In genomic region chr11:24513837-24514594, GRCh38 we compare ENCODE assay signal across 17 cellular contexts. TPM values are rescaled to one million over a fixed set of nuclear protein-coding genes. Genes with fewer than 3 reads are reported as not detected.
A peak's percentile ranks its signal among the peaks of the same experiment; 100 is the strongest.
DNase-seq lines count a peak whose midpoint lies in the region; ATAC-seq lines count a peak whose summit lies in the region.
"Had no signal": no experiment of that assay in that cellular context is flagged by ENCODE, and none has a peak within 500 bp of the region (broad histone marks: within the 10 kb centered on the region; RNA-seq: fewer than 3 reads in every experiment).

No MANE protein-coding gene starts in this region.

- peaks cover 4% of the 10 kb centered on the region in 2 donors for H3K9me3 Mint-ChIP-seq in activated T-cell treated with anti-CD3 and anti-CD28 coated beads, Interleukin-2, amount 50 U/mL, for 72 hours

- H3K4me3 Mint-ChIP-seq in activated T-cell treated with anti-CD3 and anti-CD28 coated beads, Interleukin-2, amount 50 U/mL, for 72 hours: no peak overlapping the region

- no peaks in the 10 kb centered on the region for H3K36me3 Mint-ChIP-seq in activated T-cell treated with anti-CD3 and anti-CD28 coated beads, Interleukin-2, amount 50 U/mL, for 72 hours (ENCODE audit: insufficient read depth in 2 of 2)

- ATAC-seq in GM19397 (IDR thresholded peaks at IDR 0.05; ENCODE audit: unreplicated experiment): peak; percentile 92
- ATAC-seq in HG02870 (IDR thresholded peaks at IDR 0.05; ENCODE audit: unreplicated experiment): peak; percentile 79
- peak; percentile 63 for ATAC-seq in HG03558 (IDR thresholded peaks at IDR 0.05; ENCODE audit: extremely low read depth, unreplicated experiment)
- ATAC-seq in activated T-cell treated with anti-CD3 and anti-CD28 coated beads, Interleukin-2, amount 50 U/mL, for 72 hours (replicated peaks in 1 of 2): no peak
- ATAC-seq: foreskin keratinocyte had no signal

- H3K4me1 Mint-ChIP-seq in activated T-cell treated with anti-CD3 and anti-CD28 coated beads, Interleukin-2, amount 50 U/mL, for 72 hours (ENCODE audit: low read depth): no peaks in the 10 kb centered on the region

- in situ Hi-C loops in Caki2 (cut with HindIII; ENCODE audit: low pct_unique_long_range_greater_than_20kb, low sequenced_read_pairs): no loop called here

- H3K27me3 Mint-ChIP-seq in activated T-cell treated with anti-CD3 and anti-CD28 coated beads, Interleukin-2, amount 50 U/mL, for 72 hours (ENCODE audit: low read depth): no peaks in the 10 kb centered on the region
- H3K27me3 Mint-ChIP-seq: progenitor cell of endocrine pancreas had no signal

- H3K27ac Mint-ChIP-seq in activated T-cell treated with anti-CD3 and anti-CD28 coated beads, Interleukin-2, amount 50 U/mL, for 72 hours: no peak overlapping the region
- H3K27ac Mint-ChIP-seq: progenitor cell of endocrine pancreas had no signal

- DNase-seq in Caki2 (ENCODE audit: low read depth) (peak; percentile 39), 8988T (no peak), RKO (ENCODE audit: low spot score) (no peak), HUDEP-2 (lab: John Stamatoyannopoulos, UW; ENCODE audit: unreplicated experiment in 76 of 76) (no peak)
- no peak for DNase-seq in activated T-cell treated with anti-CD3 and anti-CD28 coated beads, Interleukin-2, amount 50 U/mL, for 72 hours
- DNase-seq: activated CD4-positive, alpha-beta T cell treated with anti-CD3 and anti-CD28 coated beads for 48 hours; anterior cingulate cortex; Calu3; foreskin keratinocyte; T-helper 2 cell; uterus had no signal

RNA-seq across cellular contexts. Expression of gene LUZP2, which starts 17.2 kb away (rescaled TPM):
- not detected in 2 replicates for total RNA-seq in Caki2 (2014; rRNA removed; shearing (Covaris generic); ENCODE audit: low replicate concordance)
- not detected for total RNA-seq in activated T-cell treated with anti-CD3 and anti-CD28 coated beads, Interleukin-2, amount 50 U/mL, for 72 hours
- total RNA-seq: mononuclear cell, RPMI7951 had no signal

Comparison
In these comparisons a context has a peak if more than half of its experiments do, and no peak if none do; other contexts are left out.
1. ATAC-seq: peak in GM19397 (single experiment), HG02870 (single experiment) and HG03558 (single experiment); none in activated T-cell treated with anti-CD3 and anti-CD28 coated beads, Interleukin-2, amount 50 U/mL, for 72 hours (0 of 2).